Comparison of ENCODE assay signal across 9 cellular contexts in the genomic region with DNA sequence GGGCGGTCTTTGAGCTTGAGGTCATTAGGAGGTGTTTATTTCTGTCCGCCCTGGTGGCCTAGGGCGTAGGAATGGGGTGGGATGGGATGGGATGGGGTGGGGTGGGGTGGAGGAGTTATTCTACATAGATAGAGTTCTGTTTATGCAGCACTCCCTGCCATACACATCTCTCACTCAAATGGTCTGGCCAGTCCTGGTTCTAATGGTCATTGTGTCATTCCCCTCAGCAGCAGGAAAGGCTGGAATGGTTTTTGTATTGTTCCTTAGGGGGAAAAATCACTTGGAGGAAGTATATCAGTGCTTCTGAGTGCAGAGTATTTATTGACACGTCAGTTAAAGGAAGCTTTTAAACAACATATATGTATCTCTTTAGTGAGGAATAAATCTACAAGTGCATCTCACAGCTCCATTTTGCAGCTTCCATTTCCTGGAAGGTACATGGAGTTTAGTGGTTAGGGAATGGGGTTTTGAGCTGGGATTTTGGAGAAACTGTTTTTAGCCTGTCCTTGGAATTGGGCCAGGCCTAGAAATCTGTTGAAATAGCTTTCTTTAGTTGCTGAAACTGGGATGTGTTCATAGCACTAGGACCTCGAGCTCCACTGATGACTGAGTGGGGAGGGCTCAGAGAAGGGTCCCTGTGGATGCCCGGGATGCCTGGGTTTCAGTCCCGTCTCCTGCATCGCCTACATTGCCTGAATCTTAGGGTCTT. TPM values are rescaled to one million over a fixed set of nuclear protein-coding genes. Genes with fewer than 3 reads are reported as not detected.
DNase-seq lines count a peak whose midpoint lies in the region; ATAC-seq and TF ChIP-seq lines count a peak whose summit lies in the region.
"Had no signal": no experiment of that assay in that cellular context is flagged by ENCODE, and none has a peak within 500 bp of the region (broad histone marks: within the 10 kb centered on the region; RNA-seq: fewer than 3 reads in every experiment).

No MANE protein-coding gene starts in this region.

- peaks cover 92% of the 10 kb centered on the region for H3K4me1 Mint-ChIP-seq in activated naive CD8-positive, alpha-beta T cell treated with anti-CD3 and anti-CD28 coated beads, Interleukin-2, amount 10 ng/mL, durations not matched to agents 7 days and 5 days

- no peak overlapping the region for H2AFZ ChIP-seq in smooth muscle cell (ENCODE audit: low read depth)

- H3K79me2 ChIP-seq in smooth muscle cell (ENCODE audit: low read depth): peaks cover 99% of the 10 kb centered on the region

- CTCF ChIA-PET in HEK293 (lab: Yijun Ruan, JAX): interaction anchor here (1.2 to 2.7 kb wide), 2 partner anchors 18 to 43 kb away, joined by 6 to 15 read pairs; no protein-coding TSS in a partner anchor

- ATAC-seq in activated naive CD8-positive, alpha-beta T cell treated with anti-CD3 and anti-CD28 coated beads, Interleukin-2, amount 10 ng/mL, durations not matched to agents 7 days and 5 days (ENCODE audit: low read depth): no peak
- ATAC-seq in GM21723 (IDR thresholded peaks at IDR 0.05; ENCODE audit: unreplicated experiment): no peak

- TF ChIP-seq CTCF in HEK293 (tag by site-specific recombination; IDR thresholded peaks at IDR 0.05): no peak
- no peak for TF ChIP-seq CTCF in right atrium auricular region (IDR thresholded peaks at IDR 0.05)
- TF ChIP-seq CTCF in smooth muscle cell (IDR thresholded peaks at IDR 0.05; ENCODE audit: borderline replicate concordance, insufficient read depth, poor library complexity, severe bottlenecking): no peak

- H3K4me3 ChIP-seq in HEK293 (ENCODE audit: low read depth, low read length): no peak overlapping the region
- no peak overlapping the region for H3K4me3 ChIP-seq in right atrium auricular region
- H3K4me3 ChIP-seq in smooth muscle cell: no peak overlapping the region
- H3K4me3 ChIP-seq in MG63: no peak overlapping the region

- H3K27me3 ChIP-seq in right atrium auricular region (no peaks in the 10 kb centered on the region), smooth muscle cell (ENCODE audit: low read depth) (no peaks in the 10 kb centered on the region), MG63 (no peaks in the 10 kb centered on the region)

- no peaks in the 10 kb centered on the region for H3K27me3 Mint-ChIP-seq in activated naive CD8-positive, alpha-beta T cell treated with anti-CD3 and anti-CD28 coated beads, Interleukin-2, amount 10 ng/mL, durations not matched to agents 7 days and 5 days

- no peaks in the 10 kb centered on the region for H3K36me3 ChIP-seq in HEK293 (ENCODE audit: control insufficient read depth in 2 of 2, insufficient read depth in 1 of 2, low read length in 2 of 2)
- no peaks in the 10 kb centered on the region for H3K36me3 ChIP-seq in right atrium auricular region
- no peaks in the 10 kb centered on the region for H3K36me3 ChIP-seq in smooth muscle cell (ENCODE audit: low read depth)
- no peaks in the 10 kb centered on the region for H3K36me3 ChIP-seq in MG63

- H3K9me3 ChIP-seq in HEK293 (ENCODE audit: control insufficient read depth, insufficient read depth, low read depth, low read length) (no peaks in the 10 kb centered on the region), right atrium auricular region (no peaks in the 10 kb centered on the region), smooth muscle cell (replicated peaks; ENCODE audit: low read depth) (no peaks in the 10 kb centered on the region), MG63 (no peaks in the 10 kb centered on the region)

- DNase-seq in activated naive CD8-positive, alpha-beta T cell treated with anti-CD3 and anti-CD28 coated beads, Interleukin-2, amount 10 ng/mL, durations not matched to agents 7 days and 5 days: no peak
- DNase-seq in right atrium auricular region (ENCODE audit: low spot score): no peak
- DNase-seq in smooth muscle cell (lab: John Stamatoyannopoulos, UW; ENCODE audit: unreplicated experiment): no peak
- DNase-seq in MG63: no peak
- no peak for DNase-seq in hippocampal formation (lab: John Stamatoyannopoulos, UW)
- DNase-seq in stimulated activated CD4-positive, alpha-beta T cell treated with anti-CD3 and anti-CD28 coated beads, Interleukin-4, amount 100 ng/mL, for 4 hours: no peak
- DNase-seq: NCI-H1436 had no signal

- WGBS in smooth muscle cell (ENCODE audit: low lambda C conversion rate): 67% methylated on average over 8 of the region's 8 CpGs

- peaks cover 98% of the 10 kb centered on the region for H4K20me1 ChIP-seq in smooth muscle cell (ENCODE audit: low read depth)

- POLR2A ChIA-PET in HEK293 (lab: Yijun Ruan, JAX): no interaction called here
- POLR2A ChIA-PET in activated naive CD8-positive, alpha-beta T cell treated with anti-CD3 and anti-CD28 coated beads, Interleukin-2, amount 10 ng/mL, durations not matched to agents 7 days and 5 days (lab: Charles Lee): interaction anchor here (1.0 to 14.2 kb wide), 4 partner anchors 10 to 39 kb away, joined by 3 to 150 read pairs (median 15); no protein-coding TSS in a partner anchor

- H3K4me2 ChIP-seq in smooth muscle cell: peak overlapping the region; percentile 64

- peak overlapping the region; percentile 99 for H3K4me3 Mint-ChIP-seq in activated naive CD8-positive, alpha-beta T cell treated with anti-CD3 and anti-CD28 coated beads, Interleukin-2, amount 10 ng/mL, durations not matched to agents 7 days and 5 days

- H3K27ac Mint-ChIP-seq in activated naive CD8-positive, alpha-beta T cell treated with anti-CD3 and anti-CD28 coated beads, Interleukin-2, amount 10 ng/mL, durations not matched to agents 7 days and 5 days: peak overlapping the region; percentile 68

- peak overlapping the region; percentile 14 for H3K9ac ChIP-seq in smooth muscle cell (ENCODE audit: low read depth)

- peaks cover 24% of the 10 kb centered on the region for H3F3A ChIP-seq in smooth muscle cell (ENCODE audit: low read depth)

- H3K9me3 Mint-ChIP-seq in activated naive CD8-positive, alpha-beta T cell treated with anti-CD3 and anti-CD28 coated beads, Interleukin-2, amount 10 ng/mL, durations not matched to agents 7 days and 5 days: no peaks in the 10 kb centered on the region

- H3K4me1 ChIP-seq in HEK293 (ENCODE audit: control insufficient read depth, insufficient read depth, low read length): peaks cover 6% of the 10 kb centered on the region
- peaks cover 0 to 100% of the 10 kb centered on the region in 2 donors for H3K4me1 ChIP-seq in right atrium auricular region
- peaks cover 93% of the 10 kb centered on the region for H3K4me1 ChIP-seq in smooth muscle cell (ENCODE audit: low read depth)

- H3K36me3 Mint-ChIP-seq in activated naive CD8-positive, alpha-beta T cell treated with anti-CD3 and anti-CD28 coated beads, Interleukin-2, amount 10 ng/mL, durations not matched to agents 7 days and 5 days: peaks cover 24% of the 10 kb centered on the region

- H3K27ac ChIP-seq in HEK293 (ENCODE audit: extremely low read depth, low read depth, low read length) (no peak overlapping the region), right atrium auricular region (peak overlapping the region; percentile 73 to 77), smooth muscle cell (ENCODE audit: low read depth) (peak overlapping the region; percentile 63)

TF ChIP-seq in HEK293, 187 proteins besides CTCF, POLR2A, EP300 and RAD21:
- TF ChIP-seq ZNF157 (tag by site-specific recombination; IDR thresholded peaks at IDR 0.05): no peak
- TF ChIP-seq KLF1 (tag by site-specific recombination; IDR thresholded peaks at IDR 0.05): peak; percentile 89
TF ChIP-seq in HEK293: peak in this region for 1.

RNA-seq across cellular contexts. Expression of gene TSPAN14, which starts 8.3 kb away (rescaled TPM):
- 100 to 1,000 TPM in 1 of 2 experiments, 10 to 100 TPM in 1; 98.8 to 112 TPM for total RNA-seq in activated naive CD8-positive, alpha-beta T cell treated with anti-CD3 and anti-CD28 coated beads, Interleukin-2, amount 10 ng/mL, durations not matched to agents 7 days and 5 days
- total RNA-seq in right atrium auricular region: 10 to 100 TPM; 24.2 to 34.7 TPM
- 39.8 and 42.7 TPM in 2 replicates for total RNA-seq in smooth muscle cell
- polyA plus RNA-seq in smooth muscle cell: 46.3 and 82.5 TPM in 2 replicates
- 6.6 and 10.0 TPM in 2 replicates for total RNA-seq in MG63 (2014; rRNA removed; shearing (Covaris generic); ENCODE audit: low replicate concordance)

RNA-seq across cellular contexts. Expression of gene PRXL2A, which starts 54.1 kb away (rescaled TPM):
- 10 to 100 TPM; 13.6 to 14.0 TPM for total RNA-seq in activated naive CD8-positive, alpha-beta T cell treated with anti-CD3 and anti-CD28 coated beads, Interleukin-2, amount 10 ng/mL, durations not matched to agents 7 days and 5 days
- total RNA-seq in right atrium auricular region (10 to 100 TPM; 42.8 to 81.2 TPM), smooth muscle cell (28.8 and 43.6 TPM in 2 replicates)
- 80.0 and 82.0 TPM in 2 replicates for polyA plus RNA-seq in smooth muscle cell
- total RNA-seq in MG63 (2014; rRNA removed; shearing (Covaris generic); ENCODE audit: low replicate concordance): 1.4 and 2.6 TPM in 2 replicates
